Comparison of ENCODE assay signal across 19 cellular contexts in the genomic region with DNA sequence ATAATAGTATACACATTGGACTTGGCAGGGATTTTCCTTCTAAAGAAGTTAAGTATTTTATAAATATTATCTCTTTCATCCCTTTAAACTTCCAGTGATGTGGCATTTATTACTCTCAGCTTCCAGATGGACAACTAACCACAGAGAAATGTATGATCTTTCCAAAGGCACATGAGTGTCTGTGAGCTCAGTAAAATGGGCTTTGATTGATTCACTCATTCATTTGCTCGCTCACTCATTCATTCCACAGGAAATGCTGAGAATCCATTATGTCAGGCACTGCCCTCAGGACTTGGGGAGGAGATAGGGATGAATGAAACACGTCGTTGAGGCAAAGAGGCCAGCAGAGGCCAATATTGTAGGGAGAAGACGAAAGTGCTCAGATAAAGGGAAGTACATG.
DNase-seq lines count a peak whose midpoint lies in the region; ATAC-seq, FAIRE-seq and TF ChIP-seq lines count a peak whose summit lies in the region.
"Had no signal": no experiment of that assay in that cellular context is flagged by ENCODE, and none has a peak within 500 bp of the region (broad histone marks: within the 10 kb centered on the region; RNA-seq: fewer than 3 reads in every experiment).

No MANE protein-coding gene starts in this region.

- H3K36me3 ChIP-seq in small intestine (ENCODE audit: control insufficient read depth in 2 of 2, insufficient read depth in 2 of 2, low read length in 2 of 2) (no peaks in the 10 kb centered on the region), spleen (no peaks in the 10 kb centered on the region)
- H3K36me3 ChIP-seq: tibial nerve had no signal

- H3K27me3 ChIP-seq in small intestine (ENCODE audit: control insufficient read depth in 2 of 2, insufficient read depth in 2 of 2, low read length in 2 of 2) (no peaks in the 10 kb centered on the region), spleen (replicated peaks in 1 of 7) (no peaks in the 10 kb centered on the region)
- H3K27me3 ChIP-seq: tibial nerve had no signal

- no peaks in the 10 kb centered on the region for H3K36me3 Mint-ChIP-seq in naive thymus-derived CD8-positive, alpha-beta T cell
- H3K36me3 Mint-ChIP-seq: activated naive CD4-positive, alpha-beta T cell treated with anti-CD3 and anti-CD28 coated beads, Interleukin-2, amount 50 U/mL, for 24 hours; stimulated activated memory B cell treated with anti-CD40 and anti-IgM and Interleukin-4, amounts not matched to agents 10 μg/mL and 1 μg/mL and 100 μg/mL, for 72 hours had no signal

- H3K4me3 ChIP-seq in small intestine (ENCODE audit: low read depth in 1 of 2, low read length in 2 of 2) (no peak overlapping the region), spleen (no peak overlapping the region)
- H3K4me3 ChIP-seq: skin epidermis, tibial nerve had no signal

- no peaks in the 10 kb centered on the region for H3K9me3 Mint-ChIP-seq in naive thymus-derived CD8-positive, alpha-beta T cell
- H3K9me3 Mint-ChIP-seq: activated naive CD4-positive, alpha-beta T cell treated with anti-CD3 and anti-CD28 coated beads, Interleukin-2, amount 50 U/mL, for 24 hours; central memory CD8-positive, alpha-beta T cell; stimulated activated memory B cell treated with anti-CD40 and anti-IgM and Interleukin-4, amounts not matched to agents 10 μg/mL and 1 μg/mL and 100 μg/mL, for 72 hours had no signal

- no peak overlapping the region for H3K27ac Mint-ChIP-seq in naive thymus-derived CD8-positive, alpha-beta T cell
- H3K27ac Mint-ChIP-seq: activated naive CD4-positive, alpha-beta T cell treated with anti-CD3 and anti-CD28 coated beads, Interleukin-2, amount 50 U/mL, for 24 hours; stimulated activated memory B cell treated with anti-CD40 and anti-IgM and Interleukin-4, amounts not matched to agents 10 μg/mL and 1 μg/mL and 100 μg/mL, for 72 hours had no signal

- H3K9me3 ChIP-seq in small intestine (ENCODE audit: control insufficient read depth, low read depth) (no peaks in the 10 kb centered on the region), spleen (peaks cover 0 to 11% (median 0%) of the 10 kb centered on the region in 8 donors)

- no peaks in the 10 kb centered on the region for H3K4me1 ChIP-seq in small intestine (ENCODE audit: control insufficient read depth in 2 of 2, insufficient read depth in 1 of 2, low read depth in 1 of 2, low read length in 1 of 2)
- H3K4me1 ChIP-seq in spleen: no peaks in the 10 kb centered on the region
- H3K4me1 ChIP-seq: parathyroid adenoma, tibial nerve had no signal

- H3K27ac ChIP-seq in small intestine (ENCODE audit: low read depth in 1 of 2, low read length in 1 of 2) (no peak overlapping the region), spleen (no peak overlapping the region)
- H3K27ac ChIP-seq: parathyroid adenoma, skin epidermis, tibial nerve had no signal

- no peaks in the 10 kb centered on the region for H3K4me1 Mint-ChIP-seq in naive thymus-derived CD8-positive, alpha-beta T cell
- H3K4me1 Mint-ChIP-seq: activated naive CD4-positive, alpha-beta T cell treated with anti-CD3 and anti-CD28 coated beads, Interleukin-2, amount 50 U/mL, for 24 hours; central memory CD8-positive, alpha-beta T cell; stimulated activated memory B cell treated with anti-CD40 and anti-IgM and Interleukin-4, amounts not matched to agents 10 μg/mL and 1 μg/mL and 100 μg/mL, for 72 hours had no signal

- 55 to 83% (median 72%) methylated on average over 4 of the region's 4 CpGs for WGBS in small intestine, 3 donors
- 57 to 73% (median 68%) methylated on average over 4 of the region's 4 CpGs for WGBS in spleen, 5 donors

- H3K4me3 Mint-ChIP-seq in naive thymus-derived CD8-positive, alpha-beta T cell: no peak overlapping the region
- H3K4me3 Mint-ChIP-seq: activated naive CD4-positive, alpha-beta T cell treated with anti-CD3 and anti-CD28 coated beads, Interleukin-2, amount 50 U/mL, for 24 hours; central memory CD8-positive, alpha-beta T cell; stimulated activated memory B cell treated with anti-CD40 and anti-IgM and Interleukin-4, amounts not matched to agents 10 μg/mL and 1 μg/mL and 100 μg/mL, for 72 hours had no signal

- intact Hi-C loops in spleen (cut with DNase I; ENCODE audit: low total_unique reads): no loop called here

- no peak for ATAC-seq in naive thymus-derived CD8-positive, alpha-beta T cell
- ATAC-seq: HCT116; stimulated activated memory B cell treated with anti-CD40 and anti-IgM and Interleukin-4, amounts not matched to agents 10 μg/mL and 1 μg/mL and 100 μg/mL, for 72 hours had no signal

- H3K27me3 Mint-ChIP-seq in naive thymus-derived CD8-positive, alpha-beta T cell: peaks cover 0 to 8% (median 0%) of the 10 kb centered on the region in 5 donors
- H3K27me3 Mint-ChIP-seq: central memory CD8-positive, alpha-beta T cell; stimulated activated memory B cell treated with anti-CD40 and anti-IgM and Interleukin-4, amounts not matched to agents 10 μg/mL and 1 μg/mL and 100 μg/mL, for 72 hours had no signal

- FAIRE-seq in small intestine (lab: Jason Lieb, UNC): no peak
- FAIRE-seq: A204.1 had no signal

- POLR2A ChIA-PET in naive thymus-derived CD8-positive, alpha-beta T cell (lab: Charles Lee): no interaction called here

- no peak for TF ChIP-seq CTCF in GM13976 (IDR thresholded peaks at IDR 0.05; ENCODE audit: borderline replicate concordance, control extremely low read depth, extremely low read depth, insufficient read depth, missing control alignments)
- no peak for TF ChIP-seq CTCF in spleen (IDR thresholded peaks at IDR 0.05 in 8 of 11, conservative IDR thresholded peaks at IDR 0.05 in 3 of 11)

- DNase-seq in NOMO-1 treated with DMSO at 0.1 percent for 48 hours (lab: John Stamatoyannopoulos, UW; ENCODE audit: unreplicated experiment): peak; percentile 41
- no peak for DNase-seq in NOMO-1 treated with dmso at 0.1 percent for 144 hours (lab: John Stamatoyannopoulos, UW; ENCODE audit: unreplicated experiment)
- DNase-seq in RPMI7951 (ENCODE audit: low read depth): peak; percentile 75
- DNase-seq in fibroblast of peridontal ligament (ENCODE audit: extremely low read depth): peak; percentile 63
- DNase-seq in naive thymus-derived CD8-positive, alpha-beta T cell: no peak
- DNase-seq in small intestine: no peak
- no peak for DNase-seq in GM13976 (ENCODE audit: low spot score)
- DNase-seq in spleen: no peak
- DNase-seq: activated CD4-positive, alpha-beta T cell treated with anti-CD3 and anti-CD28 coated beads for 4 hours; NCI-H1092 treated with DMSO at 0.1 percent for 48 hours; Right ventricle myocardium superior had no signal

- TF ChIP-seq POLR2A in spleen (IDR thresholded peaks at IDR 0.05): no peak

- in situ Hi-C loops in GM13976 (cut with MboI; ENCODE audit: low sequenced_read_pairs, unreplicated experiment): no loop called here

Comparison
In these comparisons a context has a peak if more than half of its experiments do, and no peak if none do; other contexts are left out.
1. DNase-seq: peak in NOMO-1 treated with DMSO at 0.1 percent for 48 hours (single experiment), RPMI7951 (single experiment) and fibroblast of peridontal ligament (single experiment); none in NOMO-1 treated with dmso at 0.1 percent for 144 hours (single experiment), naive thymus-derived CD8-positive, alpha-beta T cell (0 of 10), small intestine (single experiment), GM13976 (single experiment) and spleen (single experiment).